10 cellular contexts compared by ENCODE assay signal in the genomic region with DNA sequence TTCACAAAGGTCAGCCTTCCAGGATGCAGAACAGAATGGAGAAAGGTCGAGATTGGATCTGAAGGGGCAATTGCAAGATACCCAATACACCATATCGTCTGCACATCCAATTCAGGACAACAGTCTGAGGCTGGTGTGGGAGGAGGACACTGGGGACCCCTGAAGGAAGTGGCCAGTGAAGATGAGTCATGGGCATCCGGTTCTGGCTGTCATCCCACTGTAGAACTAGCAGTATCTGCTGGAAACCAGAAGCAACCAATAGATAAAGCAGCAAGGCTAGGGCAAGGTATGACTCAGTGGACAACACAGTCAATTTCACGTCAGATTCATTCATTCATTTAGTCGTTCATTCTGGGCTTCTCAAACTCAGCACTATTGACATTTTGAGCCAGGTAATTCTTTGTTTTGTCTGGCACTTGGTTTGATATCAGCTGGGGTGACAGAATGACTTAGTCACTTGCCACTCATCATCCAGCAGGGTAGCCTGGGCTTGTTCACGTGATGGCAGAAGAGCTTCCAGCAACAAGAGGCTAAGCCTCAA. TPM values are rescaled to one million over a fixed set of nuclear protein-coding genes. Genes with fewer than 3 reads are reported as not detected.
DNase-seq lines count a peak whose midpoint lies in the region; ATAC-seq, FAIRE-seq and TF ChIP-seq lines count a peak whose summit lies in the region.
"Had no signal": no experiment of that assay in that cellular context is flagged by ENCODE, and none has a peak within 500 bp of the region (broad histone marks: within the 10 kb centered on the region; RNA-seq: fewer than 3 reads in every experiment).

No MANE protein-coding gene starts in this region.

- no peak overlapping the region for H3K4me2 ChIP-seq in HepG2 (ENCODE audit: low read depth, low read length)

- H3K27ac Mint-ChIP-seq in activated T-helper 17 cell treated with anti-CD3 and anti-CD28 coated beads, Interleukin-2, amount 50 U/mL, for 72 hours: no peak overlapping the region
- H3K27ac Mint-ChIP-seq in Caco-2 (ENCODE audit: unreplicated experiment): no peak overlapping the region

- TF ChIP-seq CTCF in HepG2 (CRISPR knock-in tag; IDR thresholded peaks at IDR 0.05) (no peak), Caco-2 (IDR thresholded peaks at IDR 0.05; ENCODE audit: insufficient read depth in 1 of 2, low read depth in 1 of 2, low read length in 1 of 2, severe bottlenecking in 1 of 2, unreplicated experiment in 1 of 2) (no peak)

- peaks cover 57% of the 10 kb centered on the region for H3K4me1 ChIP-seq in HepG2 (ENCODE audit: insufficient read depth, low read length)
- no peaks in the 10 kb centered on the region for H3K4me1 ChIP-seq in Caco-2

- H3K36me3 Mint-ChIP-seq in activated T-helper 17 cell treated with anti-CD3 and anti-CD28 coated beads, Interleukin-2, amount 50 U/mL, for 72 hours (ENCODE audit: low read depth): no peaks in the 10 kb centered on the region
- H3K36me3 Mint-ChIP-seq in Caco-2 (ENCODE audit: insufficient read depth, unreplicated experiment): no peaks in the 10 kb centered on the region

- WGBS in HepG2 (ENCODE audit: low lambda C conversion rate): 14% methylated on average over 6 of the region's 6 CpGs

- H3K4me3 ChIP-seq in HepG2 (replicated peaks in 1 of 3; ENCODE audit: insufficient read depth in 1 of 3, low read depth in 2 of 3, low read length in 3 of 3) (no peak overlapping the region), Caco-2 (ENCODE audit: low read depth, low read length) (no peak overlapping the region)
- H3K4me3 ChIP-seq: skin epidermis had no signal

- CTCF ChIA-PET in HepG2 (lab: Yijun Ruan, JAX; ENCODE audit: low intra/inter-chr PET ratio, low total read pairs): no interaction called here
- CTCF ChIA-PET in Caco-2 (lab: Charles Lee): no interaction called here

- H3K27me3 ChIP-seq in HepG2 (ENCODE audit: control insufficient read depth in 1 of 2, insufficient read depth in 2 of 2, low read length in 2 of 2): no peaks in the 10 kb centered on the region
- H3K27me3 ChIP-seq in Caco-2 (replicated peaks; ENCODE audit: control insufficient read depth, insufficient read depth, low read length): no peaks in the 10 kb centered on the region

- no peak overlapping the region for H3K4me3 Mint-ChIP-seq in activated T-helper 17 cell treated with anti-CD3 and anti-CD28 coated beads, Interleukin-2, amount 50 U/mL, for 72 hours
- H3K4me3 Mint-ChIP-seq in Caco-2 (ENCODE audit: unreplicated experiment): no peak overlapping the region

- in situ Hi-C loops in HepG2 (cut with HindIII; ENCODE audit: extremely low pct_ligation_motif_present, low pct_unique_long_range_greater_than_20kb): no loop called here

- H3K27ac ChIP-seq in HepG2 (ENCODE audit: extremely low read length, insufficient read depth, low read length): no peak overlapping the region
- H3K27ac ChIP-seq: skin epidermis had no signal

- peak; percentile 29 to 74 for ATAC-seq in activated CD4-positive, CD25-positive, alpha-beta regulatory T cell treated with anti-CD3 and anti-CD28 coated beads, Interleukin-2, amount 50 U/mL, for 24 hours
- ATAC-seq in activated T-helper 17 cell treated with anti-CD3 and anti-CD28 coated beads, Interleukin-2, amount 50 U/mL, for 72 hours (replicated peaks): peak; percentile 81
- no peak for ATAC-seq in HepG2

- TF ChIP-seq POLR2A in HepG2 (IDR thresholded peaks at IDR 0.05; ENCODE audit: insufficient read depth in 1 of 2, low read depth in 2 of 2, low read length in 2 of 2): no peak

- H4K20me1 ChIP-seq in HepG2 (ENCODE audit: insufficient read depth, low read length): no peaks in the 10 kb centered on the region

- no peak for TF ChIP-seq RAD21 in HepG2 (CRISPR knock-in tag; IDR thresholded peaks at IDR 0.05)

- POLR2A ChIA-PET in HepG2 (lab: Yijun Ruan, JAX): no interaction called here
- POLR2A ChIA-PET in Caco-2 (lab: Charles Lee): no interaction called here

- TF ChIP-seq EP300 in HepG2 (IDR thresholded peaks at IDR 0.05; ENCODE audit: low read depth in 2 of 2, low read length in 2 of 2) (no peak), HepG2 (CRISPR knock-in tag; IDR thresholded peaks at IDR 0.05; ENCODE audit: borderline replicate concordance) (no peak)

- peaks cover 4% of the 10 kb centered on the region for H3K9me3 Mint-ChIP-seq in activated T-helper 17 cell treated with anti-CD3 and anti-CD28 coated beads, Interleukin-2, amount 50 U/mL, for 72 hours
- H3K9me3 Mint-ChIP-seq in Caco-2 (ENCODE audit: unreplicated experiment): peaks cover 10% of the 10 kb centered on the region

- no peaks in the 10 kb centered on the region for H3K36me3 ChIP-seq in HepG2 (replicated peaks in 1 of 2; ENCODE audit: control insufficient read depth in 1 of 2, insufficient read depth in 2 of 2, low read length in 2 of 2)
- H3K36me3 ChIP-seq in Caco-2 (ENCODE audit: control insufficient read depth, insufficient read depth, low read length): no peaks in the 10 kb centered on the region

- no peak for DNase-seq in activated CD4-positive, CD25-positive, alpha-beta regulatory T cell treated with anti-CD3 and anti-CD28 coated beads, Interleukin-2, amount 50 U/mL, for 72 hours
- DNase-seq in MV-4-11 (lab: John Stamatoyannopoulos, UW) (peak; percentile 51), HepG2 (ENCODE audit: low spot score) (peak; percentile 54), NCI-H526 treated with DMSO at 0.1 percent for 48 hours (lab: John Stamatoyannopoulos, UW) (no peak), GM19240 (ENCODE audit: insufficient read length, low spot score) (no peak), Caco-2 (no peak)
- DNase-seq: stimulated activated CD8-positive, alpha-beta memory T cell treated with anti-CD3 and anti-CD28 coated beads, Interleukin-4, amount 100 ng/mL, for 48 hours had no signal

- intact Hi-C loops in HepG2 (cut with micrococcal nuclease; ENCODE audit: unreplicated experiment): loop anchor here (10.0 kb wide), 1 partner anchor 55 kb away; no protein-coding TSS in a partner anchor
- intact Hi-C loops in Caco-2 (cut with micrococcal nuclease; ENCODE audit: unreplicated experiment): no loop called here

- no peaks in the 10 kb centered on the region for H3K79me2 ChIP-seq in HepG2 (ENCODE audit: insufficient read depth, low read length)

- BruUV-seq in HepG2 (replicated peaks; lab: Mats Ljungman, UMichigan): no TSS peak
- BruUV-seq in Caco-2 (replicated peaks; lab: Mats Ljungman, UMichigan): no TSS peak

- H3K9me3 ChIP-seq in HepG2 (ENCODE audit: low read length) (no peaks in the 10 kb centered on the region), Caco-2 (no peaks in the 10 kb centered on the region)

- no peaks in the 10 kb centered on the region for H3K27me3 Mint-ChIP-seq in activated T-helper 17 cell treated with anti-CD3 and anti-CD28 coated beads, Interleukin-2, amount 50 U/mL, for 72 hours
- H3K27me3 Mint-ChIP-seq in Caco-2 (ENCODE audit: insufficient read depth, unreplicated experiment): no peaks in the 10 kb centered on the region

- no peak overlapping the region for H3K9ac ChIP-seq in HepG2 (ENCODE audit: insufficient read depth, low read depth, low read length)

- no peak for FAIRE-seq in HepG2 (lab: Jason Lieb, UNC)

- peaks cover 15% of the 10 kb centered on the region for H3K4me1 Mint-ChIP-seq in activated T-helper 17 cell treated with anti-CD3 and anti-CD28 coated beads, Interleukin-2, amount 50 U/mL, for 72 hours
- peaks cover 1% of the 10 kb centered on the region for H3K4me1 Mint-ChIP-seq in Caco-2 (ENCODE audit: low read depth, unreplicated experiment)

- no peak overlapping the region for H2AFZ ChIP-seq in HepG2 (ENCODE audit: low read length)

RNA-seq across cellular contexts. Expression of a gene that starts 30.3 kb away (rescaled TPM):
- 10 to 100 TPM in 1 of 2 donors, 1 to 10 TPM in 1; 8.6 to 12.9 TPM for total RNA-seq in activated T-helper 17 cell treated with anti-CD3 and anti-CD28 coated beads, Interleukin-2, amount 50 U/mL, for 72 hours
- 8.9 and 11.3 TPM in 2 replicates for total RNA-seq in HepG2 (2016; rRNA removed; fragmentation: Illumina TruSeq; extraction: Trizol)
- 4.2 and 5.0 TPM in 2 replicates for total RNA-seq in HepG2 (2016; cell fraction: cytosol; rRNA removed; fragmentation: Illumina TruSeq; extraction: Trizol; ENCODE audit: low read depth)
- 7.4 and 10.6 TPM in 2 replicates for total RNA-seq in HepG2 (2016; cell fraction: insoluble cytoplasmic fraction; rRNA removed; fragmentation: Illumina TruSeq; extraction: Trizol)
- total RNA-seq in HepG2 (2016; cell fraction: membrane; rRNA removed; fragmentation: Illumina TruSeq; extraction: Trizol): 4.7 and 6.6 TPM in 2 replicates
- total RNA-seq in HepG2 (2016; cell fraction: nucleus; rRNA removed; fragmentation: Illumina TruSeq; extraction: Trizol): 5.9 and 8.2 TPM in 2 replicates
- 10.0 and 11.4 TPM in 2 replicates for polyA plus RNA-seq in HepG2 (2011; rRNA removed)
- polyA plus RNA-seq in HepG2 (2011; cell fraction: cytosol; rRNA removed): 10.9 and 12.3 TPM in 2 replicates
- polyA plus RNA-seq in HepG2 (2011; cell fraction: nucleus; rRNA removed): 3.6 and 4.4 TPM in 2 replicates
- polyA plus RNA-seq in HepG2 (2012): 6.9 and 10.2 TPM in 2 replicates
- 3.7 and 4.1 TPM in 2 replicates for polyA plus RNA-seq in HepG2 (2016; cell fraction: cytosol; fragmentation: Illumina TruSeq; extraction: Trizol; ENCODE audit: low read depth)
- 14.4 and 15.1 TPM in 2 replicates for polyA plus RNA-seq in HepG2 (2016; cell fraction: insoluble cytoplasmic fraction; fragmentation: Illumina TruSeq; extraction: Trizol; ENCODE audit: low read depth)
- polyA plus RNA-seq in HepG2 (2016; cell fraction: membrane; fragmentation: Illumina TruSeq; extraction: Trizol; ENCODE audit: low read depth): 6.3 and 6.6 TPM in 2 replicates
- 6.6 and 9.9 TPM in 2 replicates for polyA plus RNA-seq in HepG2 (2016; cell fraction: nucleus; fragmentation: Illumina TruSeq; extraction: Trizol; ENCODE audit: insufficient read depth, low read depth)
- 0.94 and 8.3 TPM in 2 replicates for polyA minus RNA-seq in HepG2 (2011; rRNA and poly(A)+ RNA removed; ENCODE audit: low replicate concordance)
- polyA minus RNA-seq in HepG2 (2011; cell fraction: cytosol; rRNA and poly(A)+ RNA removed): 3.9 and 4.2 TPM in 2 replicates
- 15.9 and 20.3 TPM in 2 replicates for polyA minus RNA-seq in HepG2 (2011; cell fraction: nucleus; rRNA and poly(A)+ RNA removed)
- total RNA-seq in Caco-2 (2022): 4.8 and 5.4 TPM in 2 replicates

Comparison
In these comparisons a context has a peak if more than half of its experiments do, and no peak if none do; other contexts are left out.
1. DNase-seq: peak in MV-4-11 (single experiment) and HepG2 (single experiment); none in activated CD4-positive, CD25-positive, alpha-beta regulatory T cell treated with anti-CD3 and anti-CD28 coated beads, Interleukin-2, amount 50 U/mL, for 72 hours (single experiment), NCI-H526 treated with DMSO at 0.1 percent for 48 hours (single experiment), GM19240 (single experiment) and Caco-2 (0 of 2).